ENCODE assay signal across 1 cellular context in genomic region chr20:41693136-41693979, GRCh38.
A peak's percentile ranks its signal among the peaks of the same experiment; 100 is the strongest.
TF ChIP-seq lines count a peak whose summit lies in the region.

No MANE protein-coding gene starts in this region.

TF ChIP-seq in A549, 52 proteins besides CTCF, POLR2A, EP300 and RAD21 (continued from another document):
- TF ChIP-seq ELK1 (IDR thresholded peaks at IDR 0.05; ENCODE audit: low read depth, low read length) (no peak), REST (IDR thresholded peaks at IDR 0.05) (peak; percentile 64), FOSB (CRISPR knock-in tag; IDR thresholded peaks at IDR 0.05) (no peak), RNF2 (IDR thresholded peaks at IDR 0.05; ENCODE audit: borderline replicate concordance, low read depth) (no peak), TFCP2L1 (CRISPR knock-in tag; IDR thresholded peaks at IDR 0.05) (no peak), TP53 (CRISPR knock-in tag; IDR thresholded peaks at IDR 0.05) (no peak), BCL3 (IDR thresholded peaks at IDR 0.05) (0 out of 3 replicates have a peak, but pooled peaks have one; percentile 42), E2F6 (IDR thresholded peaks at IDR 0.05; ENCODE audit: borderline replicate concordance, low read depth) (peak; percentile 59; the same call in 1 of the 2 replicates), JUN (IDR thresholded peaks at IDR 0.05) (peak; percentile 74; a peak in 4 of 5 replicates), CBX8 (IDR thresholded peaks at IDR 0.05) (no peak), KDM5A (IDR thresholded peaks at IDR 0.05) (peak; percentile 48; the same call in 1 of the 2 replicates), RARB (CRISPR knock-in tag; IDR thresholded peaks at IDR 0.05) (no peak), POLR2AphosphoS2 (conservative IDR thresholded peaks at IDR 0.05; ENCODE audit: low read length) (no peak), PHF8 (IDR thresholded peaks at IDR 0.05; ENCODE audit: borderline replicate concordance, low read depth) (peak; percentile 45; the same call in 1 of the 2 replicates), MYC (IDR thresholded peaks at IDR 0.05; ENCODE audit: borderline replicate concordance, low read length) (peak; percentile 89; the same call in 1 of the 2 replicates), ZSCAN20 (CRISPR knock-in tag; IDR thresholded peaks at IDR 0.05) (0 out of 2 replicates have a peak, but pooled peaks have one; percentile 49), ZFP36 (IDR thresholded peaks at IDR 0.05; ENCODE audit: borderline replicate concordance, partially characterized antibody) (peak; percentile 3), MAFK (IDR thresholded peaks at IDR 0.05; ENCODE audit: partially characterized antibody) (no peak)
